19 cellular contexts compared by ENCODE assay signal in genomic region chr18:58878640-58879039, GRCh38.
"Had no signal": no experiment of that assay in that cellular context is flagged by ENCODE, and none has a peak within 500 bp of the region (broad histone marks: within the 10 kb centered on the region; RNA-seq: fewer than 3 reads in every experiment).

No MANE protein-coding gene starts in this region.

- H3K27me3 ChIP-seq: esophagus squamous epithelium, gastroesophageal sphincter, suprapubic skin, tibial artery, upper lobe of right lung, vagina had no signal

- ATAC-seq: gastroesophageal sphincter; left lobe of liver; naive thymus-derived CD8-positive, alpha-beta T cell; right cardiac atrium; upper lobe of right lung had no signal

- H3K9me3 Mint-ChIP-seq: naive thymus-derived CD8-positive, alpha-beta T cell; neural crest cell had no signal

- H3K27ac Mint-ChIP-seq: naive thymus-derived CD8-positive, alpha-beta T cell had no signal

- H3K4me1 ChIP-seq: suprapubic skin had no signal

- H3K4me3 ChIP-seq: esophagus squamous epithelium, gastroesophageal sphincter, suprapubic skin, tibial artery, upper lobe of right lung, vagina had no signal

- FAIRE-seq: small intestine had no signal

- H3K36me3 ChIP-seq: upper lobe of right lung had no signal

- H3K27ac ChIP-seq: esophagus squamous epithelium, gastroesophageal sphincter, suprapubic skin, upper lobe of right lung, vagina had no signal

- H3K4me3 Mint-ChIP-seq: naive thymus-derived CD8-positive, alpha-beta T cell; neural crest cell had no signal

- H3K9me3 ChIP-seq: esophagus squamous epithelium, gastroesophageal sphincter, suprapubic skin, tibial artery, upper lobe of right lung, vagina had no signal

- H3K36me3 Mint-ChIP-seq: naive thymus-derived CD8-positive, alpha-beta T cell had no signal

- DNase-seq: effector memory CD4-positive, alpha-beta T cell; esophagus squamous epithelium; foreskin fibroblast; glutamatergic neuron; islet precursor cell; mammary epithelial cell; naive thymus-derived CD8-positive, alpha-beta T cell; posterior cingulate gyrus; right cardiac atrium; small intestine; stimulated activated CD4-positive, alpha-beta T cell treated with anti-CD3 and anti-CD28 coated beads, Interleukin-12 subunit alpha, Interleukin-12 subunit beta, amount 100 ng/mL, for 4 hours; stimulated activated naive CD4-positive, alpha-beta T cell treated with Interleukin-2 at 50 U/mL for 16 hours; tibial artery; upper lobe of right lung had no signal

- H3K4me1 Mint-ChIP-seq: naive thymus-derived CD8-positive, alpha-beta T cell had no signal
